In the genomic region with DNA sequence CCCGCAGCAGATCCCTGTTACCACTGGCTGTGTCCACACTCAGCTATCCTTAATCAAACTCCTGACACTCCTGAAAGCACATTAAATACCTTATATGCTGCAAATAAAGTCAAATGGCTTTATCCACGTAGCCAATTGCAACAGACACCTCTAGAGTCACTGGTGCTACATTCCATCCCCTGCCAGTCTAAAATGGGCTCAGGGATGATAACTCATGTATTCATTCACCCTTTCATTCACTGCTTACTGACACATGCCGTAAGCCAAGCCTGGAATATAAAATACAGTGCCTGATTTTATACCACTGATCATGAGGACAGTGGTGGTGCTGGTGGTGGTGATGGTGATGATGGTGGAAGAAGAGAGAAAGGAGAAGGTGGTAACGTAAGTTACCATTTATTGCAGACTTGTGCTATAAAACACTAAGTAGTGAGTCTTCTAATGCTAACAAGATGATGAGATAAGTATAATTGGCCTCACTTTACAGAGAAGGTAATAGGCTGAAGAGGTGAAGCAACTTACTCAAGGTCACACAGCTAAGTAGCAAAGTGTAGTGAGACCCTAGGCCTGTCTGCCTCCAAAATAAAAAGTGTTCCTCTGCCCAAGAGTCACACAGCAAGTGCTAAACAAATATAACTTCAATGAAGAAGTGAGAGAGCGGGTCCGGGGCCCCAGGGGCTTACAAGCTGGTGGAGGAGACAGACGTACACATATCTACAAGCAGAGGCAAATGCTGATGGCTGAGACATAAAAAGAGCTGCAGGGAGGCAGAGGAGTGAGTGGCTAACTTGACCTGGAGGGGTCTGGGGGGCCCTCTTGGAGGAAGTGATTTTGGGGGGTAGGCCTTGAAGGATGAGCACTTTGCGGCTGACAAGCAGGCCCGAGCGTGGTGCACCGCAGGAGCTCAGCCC, we compare ENCODE assay signal across 8 cellular contexts. TPM values are rescaled to one million over a fixed set of nuclear protein-coding genes. Genes with fewer than 3 reads are reported as not detected.
DNase-seq lines count a peak whose midpoint lies in the region; ATAC-seq and TF ChIP-seq lines count a peak whose summit lies in the region.

No MANE protein-coding gene starts in this region.

- CTCF ChIA-PET in CD4-positive, alpha-beta memory T cell (lab: Charles Lee; ENCODE audit: partially characterized antibody), result interaction anchor here (1.1 to 1.6 kb wide), 4 partner anchors 33 to 261 kb away, joined by 3 to 7 read pairs (median 4); no protein-coding TSS in a partner anchor

- H3K36me3 Mint-ChIP-seq in CD4-positive, alpha-beta memory T cell, result peaks cover 4 to 10% of the 10 kb centered on the region in 2 donors

- TF ChIP-seq CTCF in neutrophil (IDR thresholded peaks at IDR 0.05), result no peak

- H3K4me3 ChIP-seq in CD4-positive, alpha-beta memory T cell (ENCODE audit: low read length in 2 of 2), result peak overlapping the region; percentile 53 to 62
- peak overlapping the region; percentile 84 for H3K4me3 ChIP-seq in effector memory CD4-positive, alpha-beta T cell (ENCODE audit: insufficient read depth, low read depth, low read length, poor library complexity, severe bottlenecking)
- peak overlapping the region; percentile 67 to 87 for H3K4me3 ChIP-seq in neutrophil (ENCODE audit: low read depth in 1 of 2, low read length in 1 of 2)

- peak overlapping the region; percentile 87 to 97 (median 93) for H3K4me3 Mint-ChIP-seq in CD4-positive, alpha-beta memory T cell

- ATAC-seq in HG02759 (IDR thresholded peaks at IDR 0.05; ENCODE audit: unreplicated experiment), result no peak

- POLR2A ChIA-PET in CD4-positive, alpha-beta memory T cell (lab: Charles Lee; ENCODE audit: partially characterized antibody), result interaction anchor here (0.9 kb wide), 1 partner anchor 173 kb away, joined by 3 read pairs; the partner anchor contains the start of genes MRRF and RBM18

- no peaks in the 10 kb centered on the region for H3K36me3 ChIP-seq in CD4-positive, alpha-beta memory T cell (ENCODE audit: insufficient read depth, low read length)
- H3K36me3 ChIP-seq in effector memory CD4-positive, alpha-beta T cell (ENCODE audit: control insufficient read depth, insufficient read depth, low read length), result no peaks in the 10 kb centered on the region
- no peaks in the 10 kb centered on the region for H3K36me3 ChIP-seq in neutrophil

- DNase-seq in CD4-positive, alpha-beta memory T cell, result no peak
- DNase-seq in NAMALWA (ENCODE audit: low spot score), result peak; percentile 49
- DNase-seq in effector memory CD4-positive, alpha-beta T cell, result no peak
- no peak for DNase-seq in DMS153 (lab: John Stamatoyannopoulos, UW)
- DNase-seq in NK-92 (lab: John Stamatoyannopoulos, UW; ENCODE audit: unreplicated experiment), result no peak
- no peak for DNase-seq in GOT3 (lab: John Stamatoyannopoulos, UW)

- peaks cover 30% of the 10 kb centered on the region for H3K4me1 ChIP-seq in CD4-positive, alpha-beta memory T cell (ENCODE audit: insufficient read depth, low read length)
- H3K4me1 ChIP-seq in effector memory CD4-positive, alpha-beta T cell (ENCODE audit: control insufficient read depth, insufficient read depth, low read length, poor library complexity, severe bottlenecking), result peaks cover 16% of the 10 kb centered on the region
- H3K4me1 ChIP-seq in neutrophil (ENCODE audit: control insufficient read depth in 1 of 2, insufficient read depth in 1 of 2, low read depth in 1 of 2, low read length in 1 of 2), result peaks cover 25 to 27% of the 10 kb centered on the region in 2 experiments

- H3K27ac Mint-ChIP-seq in CD4-positive, alpha-beta memory T cell, result peak overlapping the region; percentile 63 to 94 (median 88)

- intact Hi-C loops in CD4-positive, alpha-beta memory T cell (cut with micrococcal nuclease), result no loop called here

- no peaks in the 10 kb centered on the region for H3K27me3 ChIP-seq in CD4-positive, alpha-beta memory T cell (ENCODE audit: insufficient read depth, low read length)
- H3K27me3 ChIP-seq in effector memory CD4-positive, alpha-beta T cell (replicated peaks; ENCODE audit: control insufficient read depth, insufficient read depth, low read length, poor library complexity, severe bottlenecking), result no peaks in the 10 kb centered on the region
- peaks cover 16% of the 10 kb centered on the region for H3K27me3 ChIP-seq in neutrophil

- peak overlapping the region; percentile 48 for H3K27ac ChIP-seq in CD4-positive, alpha-beta memory T cell (ENCODE audit: low read depth, low read length)
- H3K27ac ChIP-seq in effector memory CD4-positive, alpha-beta T cell (ENCODE audit: insufficient read depth, low read length, poor library complexity, severe bottlenecking), result no peak overlapping the region
- no peak overlapping the region for H3K27ac ChIP-seq in neutrophil

- no peaks in the 10 kb centered on the region for H3K9me3 ChIP-seq in CD4-positive, alpha-beta memory T cell (ENCODE audit: control insufficient read depth in 1 of 2, low read length in 2 of 2)
- H3K9me3 ChIP-seq in effector memory CD4-positive, alpha-beta T cell (ENCODE audit: control insufficient read depth, low read length), result no peaks in the 10 kb centered on the region
- H3K9me3 ChIP-seq in neutrophil, result no peaks in the 10 kb centered on the region

- no peaks in the 10 kb centered on the region for H3K27me3 Mint-ChIP-seq in CD4-positive, alpha-beta memory T cell

- peaks cover 34 to 57% (median 39%) of the 10 kb centered on the region in 4 donors for H3K4me1 Mint-ChIP-seq in CD4-positive, alpha-beta memory T cell

- H3K9me3 Mint-ChIP-seq in CD4-positive, alpha-beta memory T cell, result no peaks in the 10 kb centered on the region

RNA-seq across cellular contexts. Expression of gene TTLL11, which starts 1.2 kb away (rescaled TPM):
- total RNA-seq in CD4-positive, alpha-beta memory T cell, result 1 to 10 TPM; 2.9 to 3.2 TPM
- 1 to 10 TPM; 2.7 to 7.8 TPM for polyA plus RNA-seq in CD4-positive, alpha-beta memory T cell
